In the genomic region with DNA sequence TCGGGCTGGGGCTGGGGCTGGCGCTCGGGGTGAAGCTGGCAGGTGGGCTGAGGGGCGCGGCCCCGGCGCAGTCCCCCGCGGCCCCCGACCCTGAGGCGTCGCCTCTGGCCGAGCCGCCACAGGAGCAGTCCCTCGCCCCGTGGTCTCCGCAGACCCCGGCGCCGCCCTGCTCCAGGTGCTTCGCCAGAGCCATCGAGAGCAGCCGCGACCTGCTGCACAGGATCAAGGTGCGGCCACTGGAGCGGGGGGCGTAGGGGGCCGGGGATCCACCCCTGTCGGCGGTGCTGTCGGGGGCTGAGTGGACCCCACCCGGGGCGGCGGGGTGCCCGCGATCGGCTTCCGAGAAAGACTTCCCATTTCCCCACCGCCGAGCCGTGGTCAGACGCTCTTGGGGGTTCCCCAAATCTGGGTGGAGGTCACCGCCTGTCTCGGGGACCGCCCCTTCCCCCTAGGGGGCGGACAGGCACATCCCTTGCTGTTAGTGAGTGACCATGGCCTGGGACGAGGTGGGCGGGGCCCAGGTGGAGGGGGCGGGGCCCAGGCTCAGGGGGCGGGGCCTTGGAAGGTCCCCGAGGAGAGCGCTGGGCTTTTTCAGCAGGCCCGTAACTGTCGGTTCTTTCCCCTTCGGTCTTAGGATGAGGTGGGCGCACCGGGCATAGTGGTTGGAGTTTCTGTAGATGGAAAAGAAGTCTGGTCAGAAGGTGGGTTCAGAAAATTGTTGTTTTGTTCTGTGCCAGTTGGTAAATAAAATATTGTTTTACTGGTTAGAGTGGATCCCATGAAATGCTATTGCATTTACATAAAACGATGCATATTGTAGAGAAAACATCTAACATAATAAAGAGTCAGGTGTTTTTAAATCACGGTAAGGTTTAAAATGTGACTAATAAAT, we compare ENCODE assay signal across 8 cellular contexts. TPM values are rescaled to one million over a fixed set of nuclear protein-coding genes. Genes with fewer than 3 reads are reported as not detected.
A peak's percentile ranks its signal among the peaks of the same experiment; 100 is the strongest.
DNase-seq lines count a peak whose midpoint lies in the region; ATAC-seq and TF ChIP-seq lines count a peak whose summit lies in the region.

No MANE protein-coding gene starts in this region.

- H3K27ac ChIP-seq in A673 (ENCODE audit: low read depth, low read length, poor library complexity, severe bottlenecking) (peak overlapping the region; percentile 37), colonic mucosa (peak overlapping the region; percentile 97)

- H3K4me1 ChIP-seq in A673 (ENCODE audit: insufficient read depth, low read length, poor library complexity, severe bottlenecking) (no peaks in the 10 kb centered on the region), colonic mucosa (no peaks in the 10 kb centered on the region)

- ATAC-seq in GM18519 (IDR thresholded peaks at IDR 0.05; ENCODE audit: low FRiP score, unreplicated experiment) (peak; percentile 58), HG03066 (IDR thresholded peaks at IDR 0.05; ENCODE audit: low read depth, unreplicated experiment) (peak; percentile 82)

- no peaks in the 10 kb centered on the region for H3K36me3 ChIP-seq in A673 (ENCODE audit: insufficient read depth, low read length, poor library complexity, severe bottlenecking)
- no peaks in the 10 kb centered on the region for H3K36me3 ChIP-seq in colonic mucosa

- peaks cover 8% of the 10 kb centered on the region for H3K4me1 Mint-ChIP-seq in activated CD4-positive, alpha-beta T cell treated with anti-CD3 and anti-CD28 coated beads, Interleukin-2, amount 10 ng/mL, durations not matched to agents 24 days and 14 days

- TF ChIP-seq CTCF in A673 (conservative IDR thresholded peaks at IDR 0.05; ENCODE audit: low read depth, low read length) (no peak), colonic mucosa (IDR thresholded peaks at IDR 0.05) (peak; percentile 13)

- DNase-seq in A673 (ENCODE audit: low spot score) (peak; percentile 64), NCI-H345 treated with DMSO at 0.1 percent for 48 hours (lab: John Stamatoyannopoulos, UW; ENCODE audit: unreplicated experiment) (peak; percentile 13), colonic mucosa (peak; percentile 83), left kidney (ENCODE audit: low read depth, low spot score) (peak; percentile 89)
- DNase-seq in activated CD4-positive, alpha-beta T cell treated with anti-CD3 and anti-CD28 coated beads, Interleukin-2, amount 10 ng/mL, durations not matched to agents 24 days and 14 days = peak; percentile 95
- peak; percentile 53 for DNase-seq in stimulated activated CD4-positive, alpha-beta T cell treated with anti-CD3 and anti-CD28 coated beads, Interleukin-1b, Interleukin-23, amount 100 ng/mL, for 48 hours

- BruUV-seq in A673 (replicated peaks; lab: Mats Ljungman, UMichigan) = no TSS peak

- H3K9me3 Mint-ChIP-seq in activated CD4-positive, alpha-beta T cell treated with anti-CD3 and anti-CD28 coated beads, Interleukin-2, amount 10 ng/mL, durations not matched to agents 24 days and 14 days = peaks cover 18% of the 10 kb centered on the region

- H3K4me3 ChIP-seq in A673 (ENCODE audit: low read depth, low read length, poor library complexity, severe bottlenecking) (peak overlapping the region; percentile 98), colonic mucosa (peak overlapping the region; percentile 96)

- peak overlapping the region; percentile 64 to 97 for H3K9ac ChIP-seq in colonic mucosa (ENCODE audit: low read depth in 2 of 2, low read length in 2 of 2)

- no peaks in the 10 kb centered on the region for H3K27me3 ChIP-seq in A673 (replicated peaks; ENCODE audit: insufficient read depth, low read depth, low read length, poor library complexity)
- no peaks in the 10 kb centered on the region for H3K27me3 ChIP-seq in colonic mucosa

- H3K4me3 Mint-ChIP-seq in activated CD4-positive, alpha-beta T cell treated with anti-CD3 and anti-CD28 coated beads, Interleukin-2, amount 10 ng/mL, durations not matched to agents 24 days and 14 days = peak overlapping the region; percentile 94

- peaks cover 29% of the 10 kb centered on the region for H3K36me3 Mint-ChIP-seq in activated CD4-positive, alpha-beta T cell treated with anti-CD3 and anti-CD28 coated beads, Interleukin-2, amount 10 ng/mL, durations not matched to agents 24 days and 14 days (ENCODE audit: low read depth)

- H3K27ac Mint-ChIP-seq in activated CD4-positive, alpha-beta T cell treated with anti-CD3 and anti-CD28 coated beads, Interleukin-2, amount 10 ng/mL, durations not matched to agents 24 days and 14 days = peak overlapping the region; percentile 85

- intact Hi-C loops in A673 (cut with micrococcal nuclease; ENCODE audit: unreplicated experiment) (no loop called here), colonic mucosa (cut with DNase I) (no loop called here)
- intact Hi-C loops in activated CD4-positive, alpha-beta T cell treated with anti-CD3 and anti-CD28 coated beads, Interleukin-2, amount 10 ng/mL, durations not matched to agents 24 days and 14 days (cut with micrococcal nuclease) = loop anchor here (1.0 kb wide), 1 partner anchor 67 kb away; the partner anchor contains the start of gene RAB8B

- no peaks in the 10 kb centered on the region for H3K27me3 Mint-ChIP-seq in activated CD4-positive, alpha-beta T cell treated with anti-CD3 and anti-CD28 coated beads, Interleukin-2, amount 10 ng/mL, durations not matched to agents 24 days and 14 days

- POLR2A ChIA-PET in A673 (lab: Charles Lee; ENCODE audit: low non-redundant PET) = no interaction called here

- CTCF ChIA-PET in A673 (lab: Charles Lee) = no interaction called here

- H3K9me3 ChIP-seq in A673 (ENCODE audit: low read depth, low read length, poor library complexity, severe bottlenecking) (peaks cover 3% of the 10 kb centered on the region), colonic mucosa (no peaks in the 10 kb centered on the region)

RNA-seq across cellular contexts. Expression of gene LACTB, which starts 0.6 kb away (rescaled TPM):
- total RNA-seq in A673 (2021) (4.4 and 5.4 TPM in 2 replicates), colonic mucosa (10 to 100 TPM; 14.6 to 29.6 TPM)
- total RNA-seq in activated CD4-positive, alpha-beta T cell treated with anti-CD3 and anti-CD28 coated beads, Interleukin-2, amount 10 ng/mL, durations not matched to agents 24 days and 14 days = 15.7 and 18.1 TPM in 2 replicates

RNA-seq across cellular contexts. Expression of gene RPS27L, which starts 35.0 kb away (rescaled TPM):
- total RNA-seq in A673 (2021) (64.2 and 65.6 TPM in 2 replicates), colonic mucosa (100 to 1,000 TPM; 205 to 269 TPM)
- 167 and 179 TPM in 2 replicates for total RNA-seq in activated CD4-positive, alpha-beta T cell treated with anti-CD3 and anti-CD28 coated beads, Interleukin-2, amount 10 ng/mL, durations not matched to agents 24 days and 14 days

Comparison
In these comparisons a context has a peak if more than half of its experiments do, and no peak if none do; other contexts are left out.
1. Peak in every context shown above with its lines: DNase-seq, ATAC-seq, H3K4me3 ChIP-seq and H3K27ac ChIP-seq.
2. DNase-seq: peak in every context shown above with its lines; median percentile 95 in activated CD4-positive, alpha-beta T cell treated with anti-CD3 and anti-CD28 coated beads, Interleukin-2, amount 10 ng/mL, durations not matched to agents 24 days and 14 days; 89 in left kidney; 83 in colonic mucosa; 64 in A673; 53 in stimulated activated CD4-positive, alpha-beta T cell treated with anti-CD3 and anti-CD28 coated beads, Interleukin-1b, Interleukin-23, amount 100 ng/mL, for 48 hours; 13 in NCI-H345 treated with DMSO at 0.1 percent for 48 hours.